ENCODE assay signal across 20 cellular contexts in the genomic region with DNA sequence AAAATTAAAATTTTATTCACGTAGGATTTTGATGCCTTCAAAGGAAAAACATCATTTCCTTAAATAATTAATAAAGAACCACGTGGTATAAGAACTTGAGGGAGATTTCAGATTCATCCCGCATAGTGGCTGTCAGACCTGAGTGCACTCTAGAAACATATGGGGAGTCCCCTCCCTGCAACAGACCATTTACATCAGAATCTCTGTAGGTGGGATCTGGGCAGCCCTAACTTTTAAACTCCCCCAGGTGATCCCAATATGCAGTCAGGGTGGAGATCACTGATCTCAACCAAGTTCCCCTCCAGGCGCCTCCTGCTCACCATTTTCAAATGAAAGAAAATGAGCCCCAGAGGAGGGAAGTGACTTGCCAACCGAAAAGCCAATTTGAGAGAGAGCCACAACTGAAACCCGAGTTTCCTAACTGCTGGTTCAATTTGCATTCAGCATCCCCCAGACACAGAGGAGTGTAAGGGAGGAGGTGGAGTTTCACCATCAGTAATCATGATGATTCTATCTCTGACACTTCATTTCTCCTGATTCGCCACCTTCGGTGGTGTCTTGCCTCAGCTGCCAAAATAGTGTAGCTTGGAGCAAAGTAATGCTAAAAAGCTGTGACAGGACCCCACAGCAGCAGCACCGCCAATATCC. TPM values are rescaled to one million over a fixed set of nuclear protein-coding genes. Genes with fewer than 3 reads are reported as not detected.
DNase-seq lines count a peak whose midpoint lies in the region; ATAC-seq, FAIRE-seq and TF ChIP-seq lines count a peak whose summit lies in the region.
"Had no signal": no experiment of that assay in that cellular context is flagged by ENCODE, and none has a peak within 500 bp of the region (broad histone marks: within the 10 kb centered on the region; RNA-seq: fewer than 3 reads in every experiment).

No MANE protein-coding gene starts in this region.

- DNase-seq in GM12878 (ENCODE audit: low read depth, low spot score) (no peak), NCI-H526 treated with DMSO at 0.1 percent for 48 hours (lab: John Stamatoyannopoulos, UW) (no peak), NCI-H1694 treated with DMSO at 0.1 percent for 48 hours (lab: John Stamatoyannopoulos, UW) (no peak), osteoblast (ENCODE audit: insufficient read length, low spot score, missing footprints) (no peak), GM10266 (ENCODE audit: extremely low spot score) (no peak)
- DNase-seq: activated naive CD8-positive, alpha-beta T cell treated with anti-CD3 and anti-CD28 coated beads for 36 hours; activated T-cell treated with anti-CD3 and anti-CD28 coated beads, Interleukin-2, amount 50 U/mL, for 24 hours; CD8-positive, alpha-beta T cell; dermis blood vessel endothelial cell; GOT3; KG1; left cardiac atrium; uterus had no signal

- H3K79me2 ChIP-seq in GM12878 (ENCODE audit: control insufficient read depth, insufficient read depth, low read length): no peaks in the 10 kb centered on the region
- peaks cover 42% of the 10 kb centered on the region for H3K79me2 ChIP-seq in osteoblast (ENCODE audit: insufficient read depth, low read length)

- 15% methylated on average over 9 of the region's 9 CpGs for WGBS in GM12878 (ENCODE audit: insufficient coverage, insufficient replicate concordance, low lambda C conversion rate, missing lambda C conversion rate)

- SMC1A ChIA-PET in GM12878 (lab: Charles Lee; ENCODE audit: uncharacterized antibody, unreplicated experiment): no interaction called here

- TF ChIP-seq EP300 in GM12878 (IDR thresholded peaks at IDR 0.05; ENCODE audit: borderline replicate concordance in 1 of 2, control insufficient read depth in 1 of 2, low read depth in 2 of 2, low read length in 2 of 2): no peak

- H2AFZ ChIP-seq in GM12878 (ENCODE audit: control insufficient read depth, low read depth, low read length) (no peak overlapping the region), osteoblast (ENCODE audit: low read length) (no peak overlapping the region)

- H3K4me1 ChIP-seq in GM12878 (ENCODE audit: control insufficient read depth, insufficient read depth, low read length): no peaks in the 10 kb centered on the region
- peaks cover 3% of the 10 kb centered on the region for H3K4me1 ChIP-seq in osteoblast (ENCODE audit: insufficient read depth, low read length)
- H3K4me1 ChIP-seq: uterus had no signal

- TF ChIP-seq CTCF in GM12878 (IDR thresholded peaks at IDR 0.05 in 2 of 3, conservative IDR thresholded peaks at IDR 0.05 in 1 of 3; ENCODE audit: control insufficient read depth in 2 of 3, extremely low read depth in 1 of 3, insufficient read depth in 1 of 3, low read depth in 3 of 3, low read length in 3 of 3) (no peak), osteoblast (IDR thresholded peaks at IDR 0.05; ENCODE audit: extremely low read depth, low read depth, low read length) (no peak), GM10266 (IDR thresholded peaks at IDR 0.05; ENCODE audit: control insufficient read depth, insufficient read depth, low read depth, missing control alignments) (no peak)

- H3K27ac ChIP-seq in GM12878 (ENCODE audit: control insufficient read depth, insufficient read depth): no peak overlapping the region
- H3K27ac ChIP-seq in osteoblast (ENCODE audit: low read depth, low read length): no peak overlapping the region
- H3K27ac ChIP-seq: RWPE1, uterus had no signal

- POLR2A ChIA-PET in GM12878 (lab: Charles Lee): no interaction called here

- ATAC-seq in GM18519 (IDR thresholded peaks at IDR 0.05; ENCODE audit: low FRiP score, unreplicated experiment): peak; percentile 95
- ATAC-seq in HG02588 (IDR thresholded peaks at IDR 0.05; ENCODE audit: unreplicated experiment): peak; percentile 98
- ATAC-seq in HG03175 (IDR thresholded peaks at IDR 0.05; ENCODE audit: unreplicated experiment): peak; percentile 86
- ATAC-seq in GM12878: peak; percentile 46
- ATAC-seq: CD8-positive, alpha-beta T cell; left cardiac atrium had no signal

- H3K27me3 ChIP-seq in GM12878 (replicated peaks in 1 of 2; ENCODE audit: control insufficient read depth in 2 of 2, insufficient read depth in 2 of 2, low read length in 1 of 2) (no peaks in the 10 kb centered on the region), osteoblast (ENCODE audit: insufficient read depth, low read length) (no peaks in the 10 kb centered on the region)
- H3K27me3 ChIP-seq: right atrium auricular region, uterus had no signal

- FAIRE-seq in GM12878 (lab: Jason Lieb, UNC): no peak
- FAIRE-seq: frontal cortex, TTC549 had no signal

- no TSS peak for BruUV-seq in GM12878 (replicated peaks; lab: Mats Ljungman, UMichigan)

- H3K4me2 ChIP-seq in GM12878 (ENCODE audit: control insufficient read depth, insufficient read depth): no peak overlapping the region
- H3K4me2 ChIP-seq in osteoblast (ENCODE audit: insufficient read depth, low read length): no peak overlapping the region

- no peaks in the 10 kb centered on the region for H3K9me3 ChIP-seq in GM12878 (replicated peaks; ENCODE audit: control insufficient read depth, insufficient read depth, low read length)
- no peaks in the 10 kb centered on the region for H3K9me3 ChIP-seq in osteoblast (ENCODE audit: low read depth, low read length)
- H3K9me3 ChIP-seq: right atrium auricular region, uterus had no signal

- CTCF ChIA-PET in GM12878 (lab: Yijun Ruan, JAX): no interaction called here

- no peak for TF ChIP-seq POLR2A in GM12878 (IDR thresholded peaks at IDR 0.05; ENCODE audit: low read depth, low read length)

- in situ Hi-C loops in GM12878 (cut with MboI): no loop called here

- no peak for TF ChIP-seq RAD21 in GM12878 (IDR thresholded peaks at IDR 0.05; ENCODE audit: insufficient read depth, low read depth, low read length)

- RAD21 ChIA-PET in GM12878 (lab: Charles Lee; ENCODE audit: unreplicated experiment): interaction anchor here (1.0 kb wide), 1 partner anchor 16 kb away, joined by 3 read pairs; no protein-coding TSS in a partner anchor

- H3K4me3 ChIP-seq in GM12878 (no peak overlapping the region), osteoblast (ENCODE audit: insufficient read depth, low read length) (no peak overlapping the region)
- H3K4me3 ChIP-seq: right atrium auricular region, uterus had no signal

- H3K9ac ChIP-seq in GM12878 (ENCODE audit: control insufficient read depth, insufficient read depth, low read length): no peak overlapping the region

- intact Hi-C loops in GM12878 (cut with micrococcal nuclease; ENCODE audit: unreplicated experiment): no loop called here

- H3K36me3 ChIP-seq in GM12878 (ENCODE audit: control insufficient read depth in 2 of 2, insufficient read depth in 2 of 2, low read length in 1 of 2): no peaks in the 10 kb centered on the region
- no peaks in the 10 kb centered on the region for H3K36me3 ChIP-seq in osteoblast (ENCODE audit: insufficient read depth, low read length)
- H3K36me3 ChIP-seq: right atrium auricular region, uterus had no signal

- H4K20me1 ChIP-seq in GM12878 (ENCODE audit: control insufficient read depth, insufficient read depth) (no peaks in the 10 kb centered on the region), osteoblast (ENCODE audit: insufficient read depth, low read length) (peaks cover 5% of the 10 kb centered on the region)

TF ChIP-seq in GM12878, 131 proteins besides CTCF, POLR2A, EP300 and RAD21 (continues in another document):
- TF ChIP-seq ZNF217 (IDR thresholded peaks at IDR 0.05): no peak
- no peak for TF ChIP-seq POLR2AphosphoS2 (IDR thresholded peaks at IDR 0.05; ENCODE audit: low read depth, low read length)
- no peak for TF ChIP-seq SP1 (IDR thresholded peaks at IDR 0.05; ENCODE audit: low read depth, low read length)
- TF ChIP-seq TAF1 (IDR thresholded peaks at IDR 0.05; ENCODE audit: borderline replicate concordance, low read depth, low read length): no peak
- no peak for TF ChIP-seq KAT2A (conservative IDR thresholded peaks at IDR 0.05; ENCODE audit: control insufficient read depth, low read depth, low read length)
- TF ChIP-seq PAX8 (IDR thresholded peaks at IDR 0.05): no peak
- TF ChIP-seq TCF3 (IDR thresholded peaks at IDR 0.05; ENCODE audit: borderline replicate concordance, insufficient read depth, low read depth, low read length): no peak
- no peak for TF ChIP-seq HDGF (IDR thresholded peaks at IDR 0.05)
- TF ChIP-seq CHD2 (IDR thresholded peaks at IDR 0.05; ENCODE audit: borderline replicate concordance, low read depth, low read length): no peak
- TF ChIP-seq RBBP5 (conservative IDR thresholded peaks at IDR 0.05): no peak

RNA-seq across cellular contexts. Expression of a gene that starts 11.4 kb away (rescaled TPM):
- total RNA-seq in GM12878 (2013; cell fraction: nucleolus; rRNA removed): 1.9 and 2.0 TPM in 2 replicates
- total RNA-seq in GM12878 (2014; rRNA removed) (0.06 TPM in 1 of 2 replicates, not detected in the other), GM12878 (2014; rRNA removed; fragmentation: Illumina TruSeq; extraction: Trizol) (not detected in 2 replicates), GM12878 (2021) (0.03 TPM in 1 of 2 replicates, not detected in the other), osteoblast (13.4 and 13.8 TPM in 2 replicates)
- polyA plus RNA-seq in GM12878 (2011; ENCODE audit: low read depth): not detected
- polyA plus RNA-seq in GM12878 (2011; rRNA removed) (2.0 and 2.3 TPM in 2 replicates), GM12878 (2014; fragmentation: Illumina TruSeq; extraction: Trizol) (0.01 TPM in 1 of 2 replicates, not detected in the other), GM12878 (2014; fragmentation: Nextera tagmentation; extraction: Ambion mirVana) (not detected), GM12878 (2014; rRNA removed) (0.01 TPM in 1 of 2 replicates, not detected in the other), GM12878 (2016; fragmentation: Nextera tagmentation; extraction: Ambion mirVana) (not detected)
- polyA plus RNA-seq in GM12878 (2011; cell fraction: cytosol; rRNA removed): 1.6 and 2.6 TPM in 2 replicates
- polyA plus RNA-seq in GM12878 (2011; cell fraction: nucleus; rRNA removed): 4.7 and 5.0 TPM in 2 replicates
- not detected in 2 replicates for polyA plus RNA-seq in GM12878 (2012)
- 4.5 and 8.6 TPM in 2 replicates for polyA minus RNA-seq in GM12878 (2011; rRNA and poly(A)+ RNA removed)
- polyA minus RNA-seq in GM12878 (2011; cell fraction: cytosol; rRNA and poly(A)+ RNA removed): 1.1 and 1.5 TPM in 2 replicates
- polyA minus RNA-seq in GM12878 (2011; cell fraction: nucleus; rRNA and poly(A)+ RNA removed): 3.4 and 5.7 TPM in 2 replicates
- total RNA-seq: CD8-positive, alpha-beta T cell had no signal

Comparison
In these comparisons a context has a peak if more than half of its experiments do, and no peak if none do; other contexts are left out.
1. ATAC-seq: peak in every context shown above with its lines; median percentile 98 in HG02588; 95 in GM18519; 86 in HG03175; 46 in GM12878.